ENCODE assay signal across 24 cellular contexts in the genomic region with DNA sequence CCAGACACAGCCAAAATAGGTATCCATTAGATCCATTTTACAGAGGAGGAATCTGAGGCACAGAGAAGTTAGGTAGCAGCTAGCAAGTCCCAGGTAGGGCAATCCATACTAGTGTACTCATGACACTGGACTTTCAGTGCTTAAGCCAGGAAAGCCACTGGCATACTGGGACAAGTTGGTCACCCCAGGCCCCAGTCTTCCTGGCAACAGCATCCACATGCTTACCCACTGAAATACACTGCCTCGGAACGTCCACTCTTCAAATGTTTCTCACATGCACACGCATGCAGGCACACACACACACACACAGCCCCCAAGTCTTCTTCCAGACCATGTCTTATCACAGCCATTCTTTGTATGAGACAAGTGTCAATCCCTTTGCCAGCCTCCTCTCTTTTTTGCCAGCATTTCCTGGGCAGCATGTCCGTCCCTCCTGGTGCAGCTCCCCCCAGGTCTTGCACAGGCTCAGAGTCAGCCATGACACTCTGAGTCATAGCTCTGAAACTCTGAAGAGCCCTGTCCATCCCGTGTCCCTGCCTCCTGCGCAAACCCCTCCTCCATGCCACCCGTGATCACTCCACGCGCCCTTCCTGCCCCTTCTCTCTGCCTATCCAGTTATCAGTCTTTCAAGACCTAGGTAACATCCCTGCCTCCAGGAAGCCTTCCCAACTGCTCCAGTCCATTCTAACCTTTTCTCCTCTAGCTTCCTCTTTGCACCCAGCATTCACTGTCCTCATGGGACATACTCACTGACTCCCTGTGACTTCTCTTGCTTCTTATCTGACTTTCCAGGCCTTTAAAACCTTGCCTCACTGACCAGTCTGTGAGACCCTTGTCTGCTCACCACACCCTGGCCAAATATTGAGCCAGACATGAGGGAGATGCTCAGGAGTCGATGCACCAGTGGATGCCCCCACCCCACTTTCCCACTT. TPM values are rescaled to one million over a fixed set of nuclear protein-coding genes. Genes with fewer than 3 reads are reported as not detected.
DNase-seq lines count a peak whose midpoint lies in the region; ATAC-seq and TF ChIP-seq lines count a peak whose summit lies in the region.
"Had no signal": no experiment of that assay in that cellular context is flagged by ENCODE, and none has a peak within 500 bp of the region (broad histone marks: within the 10 kb centered on the region; RNA-seq: fewer than 3 reads in every experiment).

No MANE protein-coding gene starts in this region.

- H3K9ac ChIP-seq in Loucy (ENCODE audit: low read depth, low read length, poor library complexity, severe bottlenecking): no peak overlapping the region

- no peaks in the 10 kb centered on the region for H3K9me2 ChIP-seq in Loucy (replicated peaks; ENCODE audit: low read depth, low read length)

- TF ChIP-seq EP300 in esophagus muscularis mucosa (IDR thresholded peaks at IDR 0.05): no peak

- H3F3A ChIP-seq in Loucy (ENCODE audit: low read depth): no peaks in the 10 kb centered on the region

- H2AFZ ChIP-seq in Loucy (ENCODE audit: low read length): 0 out of 2 replicates have a peak overlapping the region, but pooled peaks have one; percentile 12
- H2AFZ ChIP-seq: GM23338 had no signal

- H3K27ac ChIP-seq in esophagus muscularis mucosa (replicated peaks in 1 of 4) (no peak overlapping the region), breast epithelium (no peak overlapping the region)
- H3K27ac ChIP-seq: HL-60 had no signal

- TF ChIP-seq CTCF in Loucy (conservative IDR thresholded peaks at IDR 0.05; ENCODE audit: low read length) (no peak), esophagus muscularis mucosa (IDR thresholded peaks at IDR 0.05) (no peak), type B pancreatic cell (conservative IDR thresholded peaks at IDR 0.05) (no peak), breast epithelium (IDR thresholded peaks at IDR 0.05) (no peak)

- no peaks in the 10 kb centered on the region for H3K9me3 Mint-ChIP-seq in activated CD8-positive, alpha-beta memory T cell treated with anti-CD3 and anti-CD28 coated beads, Interleukin-2, amount 10 ng/mL, durations not matched to agents 7 days and 5 days (ENCODE audit: low read depth)
- no peaks in the 10 kb centered on the region for H3K9me3 Mint-ChIP-seq in type B pancreatic cell
- H3K9me3 Mint-ChIP-seq: GM23338 had no signal

- H3K27ac Mint-ChIP-seq in activated CD8-positive, alpha-beta memory T cell treated with anti-CD3 and anti-CD28 coated beads, Interleukin-2, amount 10 ng/mL, durations not matched to agents 7 days and 5 days: no peak overlapping the region
- no peak overlapping the region for H3K27ac Mint-ChIP-seq in type B pancreatic cell
- H3K27ac Mint-ChIP-seq: GM23338, IgD-negative memory B cell had no signal

- CTCF ChIA-PET in activated CD8-positive, alpha-beta memory T cell treated with anti-CD3 and anti-CD28 coated beads, Interleukin-2, amount 10 ng/mL, durations not matched to agents 7 days and 5 days (lab: Charles Lee): interaction anchor here (1.3 kb wide), 2 partner anchors 16 to 21 kb away, joined by 3 to 4 read pairs; no protein-coding TSS in a partner anchor

- H3K4me3 ChIP-seq in Loucy (ENCODE audit: low read length, poor library complexity, severe bottlenecking) (no peak overlapping the region), esophagus muscularis mucosa (no peak overlapping the region), breast epithelium (no peak overlapping the region)
- H3K4me3 ChIP-seq: GM23338 had no signal

- H3K9me3 ChIP-seq in Loucy (ENCODE audit: insufficient read depth, low read depth, low read length) (no peaks in the 10 kb centered on the region), esophagus muscularis mucosa (no peaks in the 10 kb centered on the region), breast epithelium (no peaks in the 10 kb centered on the region)

- WGBS in esophagus muscularis mucosa: 84% methylated on average over 10 of the region's 10 CpGs

- H3K36me3 Mint-ChIP-seq in activated CD8-positive, alpha-beta memory T cell treated with anti-CD3 and anti-CD28 coated beads, Interleukin-2, amount 10 ng/mL, durations not matched to agents 7 days and 5 days: no peaks in the 10 kb centered on the region
- H3K36me3 Mint-ChIP-seq in type B pancreatic cell: no peaks in the 10 kb centered on the region
- H3K36me3 Mint-ChIP-seq: CD14-positive monocyte, IgD-negative memory B cell had no signal

- H3K27me3 ChIP-seq in Loucy (ENCODE audit: insufficient read depth, low read length, poor library complexity, severe bottlenecking) (no peaks in the 10 kb centered on the region), esophagus muscularis mucosa (peaks cover 0 to 26% (median 0%) of the 10 kb centered on the region in 4 donors), breast epithelium (no peaks in the 10 kb centered on the region)

- peaks cover 10% of the 10 kb centered on the region for H3K27me3 Mint-ChIP-seq in activated CD8-positive, alpha-beta memory T cell treated with anti-CD3 and anti-CD28 coated beads, Interleukin-2, amount 10 ng/mL, durations not matched to agents 7 days and 5 days
- peaks cover 21% of the 10 kb centered on the region for H3K27me3 Mint-ChIP-seq in type B pancreatic cell

- no peak for ATAC-seq in activated CD8-positive, alpha-beta memory T cell treated with anti-CD3 and anti-CD28 coated beads, Interleukin-2, amount 10 ng/mL, durations not matched to agents 7 days and 5 days
- ATAC-seq: GM23338, PC-3 had no signal

- H3K36me3 ChIP-seq in Loucy (ENCODE audit: insufficient read depth, low read length) (no peaks in the 10 kb centered on the region), esophagus muscularis mucosa (no peaks in the 10 kb centered on the region), breast epithelium (no peaks in the 10 kb centered on the region)

- H3K79me2 ChIP-seq in Loucy (ENCODE audit: insufficient read depth, low read length): no peaks in the 10 kb centered on the region

- no peak for TF ChIP-seq POLR2A in esophagus muscularis mucosa (IDR thresholded peaks at IDR 0.05; ENCODE audit: low read depth)
- no peak for TF ChIP-seq POLR2A in breast epithelium (IDR thresholded peaks at IDR 0.05)

- H4K20me1 ChIP-seq in Loucy (ENCODE audit: insufficient read depth, low read length, poor library complexity, severe bottlenecking): no peaks in the 10 kb centered on the region

- intact Hi-C loops in esophagus muscularis mucosa (cut with DNase I) (no loop called here), breast epithelium (cut with DNase I; ENCODE audit: low total_unique reads) (no loop called here)

- no peak overlapping the region for H3K4me2 ChIP-seq in Loucy (ENCODE audit: low read depth, low read length, poor library complexity, severe bottlenecking)
- H3K4me2 ChIP-seq: GM23338 had no signal

- peaks cover 5% of the 10 kb centered on the region for H3K4me1 ChIP-seq in Loucy (ENCODE audit: insufficient read depth, low read length, poor library complexity, severe bottlenecking)
- peaks cover 3 to 10% (median 9%) of the 10 kb centered on the region in 4 donors for H3K4me1 ChIP-seq in esophagus muscularis mucosa
- no peaks in the 10 kb centered on the region for H3K4me1 ChIP-seq in breast epithelium

- peak; percentile 34 for DNase-seq in activated CD8-positive, alpha-beta memory T cell treated with anti-CD3 and anti-CD28 coated beads, Interleukin-2, amount 10 ng/mL, durations not matched to agents 7 days and 5 days
- DNase-seq in activated CD8-positive, alpha-beta memory T cell treated with anti-CD3 and anti-CD28 coated beads, Interleukin-2, amount 50 U/mL, for 48 hours: no peak
- DNase-seq in esophagus muscularis mucosa (ENCODE audit: extremely low spot score) (peak; percentile 74), type B pancreatic cell (ENCODE audit: extremely low spot score, unreplicated experiment) (peak; percentile 45), breast epithelium (ENCODE audit: low spot score in 2 of 2) (no peak), NCI-H446 treated with DMSO at 0.1 percent for 48 hours (lab: John Stamatoyannopoulos, UW) (no peak), NCI-H510A (lab: John Stamatoyannopoulos, UW) (no peak)
- DNase-seq: 8988T, DND-41, GF-D8, Kasumi-1, NCI-H1105 treated with DMSO at 0.1 percent for 48 hours, NCI-H1694, NCI-H2081 treated with DMSO at 0.1 percent for 48 hours, NCI-H510A treated with DMSO at 0.1 percent for 48 hours, NCI-H774, PC-3, RPMI8226, SIG-M5 had no signal

- peaks cover 8% of the 10 kb centered on the region for H3K4me1 Mint-ChIP-seq in activated CD8-positive, alpha-beta memory T cell treated with anti-CD3 and anti-CD28 coated beads, Interleukin-2, amount 10 ng/mL, durations not matched to agents 7 days and 5 days
- peaks cover 4% of the 10 kb centered on the region for H3K4me1 Mint-ChIP-seq in type B pancreatic cell (ENCODE audit: unreplicated experiment)

- H3K4me3 Mint-ChIP-seq in activated CD8-positive, alpha-beta memory T cell treated with anti-CD3 and anti-CD28 coated beads, Interleukin-2, amount 10 ng/mL, durations not matched to agents 7 days and 5 days: no peak overlapping the region
- H3K4me3 Mint-ChIP-seq in type B pancreatic cell: no peak overlapping the region
- H3K4me3 Mint-ChIP-seq: CD14-positive monocyte, GM23338, IgD-negative memory B cell had no signal

RNA-seq across cellular contexts. Expression of a gene that starts 10.9 kb away (rescaled TPM):
- 10 to 100 TPM; 39.2 to 58.1 TPM for total RNA-seq in activated CD8-positive, alpha-beta memory T cell treated with anti-CD3 and anti-CD28 coated beads, Interleukin-2, amount 10 ng/mL, durations not matched to agents 7 days and 5 days
- total RNA-seq in esophagus muscularis mucosa (10 to 100 TPM; 21.6 to 37.7 (median 33.3) TPM), type B pancreatic cell (ENCODE audit: low replicate concordance) (46.1 and 50.0 TPM in 2 replicates), breast epithelium (10 to 100 TPM; 39.5 to 48.8 (median 40.0) TPM)

RNA-seq across cellular contexts. Expression of a gene that starts 27.1 kb away (rescaled TPM):
- total RNA-seq in activated CD8-positive, alpha-beta memory T cell treated with anti-CD3 and anti-CD28 coated beads, Interleukin-2, amount 10 ng/mL, durations not matched to agents 7 days and 5 days: not detected
- total RNA-seq in esophagus muscularis mucosa (1 to 10 TPM in 1 of 4 donors, under 1 TPM in 3; under 0.01 to 3.2 (median 0.82) TPM), type B pancreatic cell (ENCODE audit: low replicate concordance) (0.55 and 0.72 TPM in 2 replicates), breast epithelium (1 to 10 TPM; 2.8 to 4.9 (median 3.2) TPM)
- total RNA-seq: PC-3 had no signal

Comparison
In these comparisons a context has a peak if more than half of its experiments do, and no peak if none do; other contexts are left out.
1. DNase-seq: peak in activated CD8-positive, alpha-beta memory T cell treated with anti-CD3 and anti-CD28 coated beads, Interleukin-2, amount 10 ng/mL, durations not matched to agents 7 days and 5 days (single experiment), esophagus muscularis mucosa (single experiment) and type B pancreatic cell (single experiment); none in activated CD8-positive, alpha-beta memory T cell treated with anti-CD3 and anti-CD28 coated beads, Interleukin-2, amount 50 U/mL, for 48 hours (single experiment), breast epithelium (0 of 2), NCI-H446 treated with DMSO at 0.1 percent for 48 hours (single experiment) and NCI-H510A (single experiment).